ENCODE assay signal across 33 cellular contexts in the genomic region with DNA sequence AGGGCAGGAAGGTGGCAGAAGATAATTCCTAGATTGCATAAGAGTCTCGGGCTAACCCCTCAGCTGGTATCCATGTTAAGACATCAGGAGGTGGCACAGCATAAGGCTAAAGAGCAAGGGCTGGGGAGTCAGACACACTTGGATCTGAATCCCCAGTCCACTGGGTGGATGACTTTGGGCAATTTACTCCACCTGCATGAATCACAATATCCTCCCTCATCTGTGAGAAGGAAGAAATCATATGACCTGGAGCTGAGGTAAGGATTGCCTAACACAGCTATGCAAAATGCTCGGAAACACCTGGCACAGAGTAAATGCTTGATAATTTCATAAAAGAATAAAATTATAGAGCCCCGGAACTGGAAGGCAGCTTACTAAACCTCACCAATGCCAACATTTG.
DNase-seq lines count a peak whose midpoint lies in the region; ATAC-seq and TF ChIP-seq lines count a peak whose summit lies in the region.
"Had no signal": no experiment of that assay in that cellular context is flagged by ENCODE, and none has a peak within 500 bp of the region (broad histone marks: within the 10 kb centered on the region; RNA-seq: fewer than 3 reads in every experiment).

No MANE protein-coding gene starts in this region.

- H3K27ac ChIP-seq in neural progenitor cell = no peak overlapping the region
- H3K27ac ChIP-seq: C4-2B, neutrophil, prostate gland, tibial nerve had no signal

- peaks cover 22% of the 10 kb centered on the region for H3K4me1 Mint-ChIP-seq in neural progenitor cell
- H3K4me1 Mint-ChIP-seq: central memory CD8-positive, alpha-beta T cell; naive B cell; T-helper 17 cell had no signal

- H3K4me3 Mint-ChIP-seq in neural progenitor cell = no peak overlapping the region
- H3K4me3 Mint-ChIP-seq: activated CD4-positive, alpha-beta memory T cell treated with anti-CD3 and anti-CD28 coated beads for 36 hours; activated T-cell treated with anti-CD3 and anti-CD28 coated beads, Interleukin-2, amount 50 U/mL, for 72 hours; central memory CD8-positive, alpha-beta T cell; endodermal cell; H9; mesothelial cell of epicardium; naive B cell; T-helper 17 cell had no signal

- peak; percentile 65 to 96 for ATAC-seq in left cardiac atrium
- ATAC-seq in Right ventricle myocardium inferior = no peak
- peak; percentile 99 for ATAC-seq in esophagus mucosa
- no peak for ATAC-seq in HG03460 (IDR thresholded peaks at IDR 0.05; ENCODE audit: unreplicated experiment)
- no peak for ATAC-seq in HG03175 (IDR thresholded peaks at IDR 0.05; ENCODE audit: unreplicated experiment)
- ATAC-seq: activated CD4-positive, CD25-positive, alpha-beta regulatory T cell treated with anti-CD3 and anti-CD28 coated beads, Interleukin-2, amount 50 U/mL, for 24 hours; activated T-cell treated with anti-CD3 and anti-CD28 coated beads, Interleukin-2, amount 50 U/mL, for 72 hours; left ventricle myocardium superior; sciatic nerve; T-helper 17 cell had no signal

- H4K20me1 ChIP-seq in neural progenitor cell (ENCODE audit: low read depth) = no peaks in the 10 kb centered on the region

- peaks cover 6% of the 10 kb centered on the region for H3K9me3 Mint-ChIP-seq in neural progenitor cell
- H3K9me3 Mint-ChIP-seq: endodermal cell, H9, mesothelial cell of epicardium had no signal

- no peak overlapping the region for H2AFZ ChIP-seq in neural progenitor cell (replicated peaks)

- H3K27ac Mint-ChIP-seq in neural progenitor cell = peak overlapping the region; percentile 48
- H3K27ac Mint-ChIP-seq: activated CD4-positive, alpha-beta memory T cell treated with anti-CD3 and anti-CD28 coated beads for 36 hours; activated T-cell treated with anti-CD3 and anti-CD28 coated beads, Interleukin-2, amount 50 U/mL, for 72 hours; endodermal cell; mesothelial cell of epicardium; naive B cell; T-helper 17 cell had no signal

- no peaks in the 10 kb centered on the region for H3K36me3 Mint-ChIP-seq in neural progenitor cell
- H3K36me3 Mint-ChIP-seq: activated CD4-positive, alpha-beta memory T cell treated with anti-CD3 and anti-CD28 coated beads for 36 hours; mesothelial cell of epicardium; naive B cell had no signal

- intact Hi-C loops in left cardiac atrium (cut with DNase I) = no loop called here
- intact Hi-C loops in Right ventricle myocardium inferior (cut with DNase I) = no loop called here

- peaks cover 28% of the 10 kb centered on the region for H3K4me1 ChIP-seq in neural progenitor cell
- H3K4me1 ChIP-seq: prostate gland, tibial nerve had no signal

- H3K79me2 ChIP-seq in neural progenitor cell (ENCODE audit: low read depth) = no peaks in the 10 kb centered on the region

- H3K4me3 ChIP-seq in neural progenitor cell = no peak overlapping the region
- H3K4me3 ChIP-seq: prostate gland, tibial nerve had no signal

- no peaks in the 10 kb centered on the region for H3K36me3 ChIP-seq in neural progenitor cell
- H3K36me3 ChIP-seq: neutrophil, prostate gland, tibial nerve had no signal

- H3K27me3 Mint-ChIP-seq in neural progenitor cell (ENCODE audit: insufficient read depth, low read depth) = peaks cover 6% of the 10 kb centered on the region
- H3K27me3 Mint-ChIP-seq: activated CD4-positive, alpha-beta memory T cell treated with anti-CD3 and anti-CD28 coated beads for 36 hours; central memory CD8-positive, alpha-beta T cell; naive B cell; T-helper 17 cell had no signal

- no peaks in the 10 kb centered on the region for H3K27me3 ChIP-seq in neural progenitor cell
- H3K27me3 ChIP-seq: neutrophil, tibial nerve had no signal

- H3K9ac ChIP-seq in neural progenitor cell = no peak overlapping the region

- DNase-seq in left cardiac atrium (no peak), Right ventricle myocardium inferior (ENCODE audit: missing footprints) (no peak), neural progenitor cell (ENCODE audit: low spot score) (no peak), RKO (ENCODE audit: low spot score) (no peak)
- DNase-seq in activated CD4-positive, alpha-beta T cell treated with anti-CD3 and anti-CD28 coated beads for 4 hours = no peak
- DNase-seq: 8988T; activated CD4-positive, alpha-beta memory T cell treated with anti-CD3 and anti-CD28 coated beads for 36 hours; activated T-cell treated with anti-CD3 and anti-CD28 coated beads, Interleukin-2, amount 50 U/mL, for 72 hours; dermis blood vessel endothelial cell; DMS79; endodermal cell; H9; hypothalamus; left ventricle myocardium superior; naive B cell; NCI-H1694 treated with DMSO at 0.1 percent for 48 hours; NCI-H2171; NCI-H510A treated with DMSO at 0.1 percent for 48 hours; OCI-M1; SHP77; stimulated activated CD4-positive, alpha-beta T cell treated with anti-CD3 and anti-CD28 coated beads, Interleukin-4, amount 100 ng/mL, for 1 hour; T-helper 17 cell had no signal

- H3K9me3 ChIP-seq in neural progenitor cell (ENCODE audit: low read depth) = no peaks in the 10 kb centered on the region
- H3K9me3 ChIP-seq: neutrophil, prostate gland, tibial nerve had no signal

- no peak for TF ChIP-seq CTCF in neural progenitor cell (IDR thresholded peaks at IDR 0.05)

- H3K4me2 ChIP-seq in neural progenitor cell = no peak overlapping the region

- H3F3A ChIP-seq in neural progenitor cell (ENCODE audit: low read depth) = peaks cover 16% of the 10 kb centered on the region

Comparison
In these comparisons a context has a peak if more than half of its experiments do, and no peak if none do; other contexts are left out.
1. ATAC-seq: peak in left cardiac atrium (2 of 2) and esophagus mucosa (single experiment); none in Right ventricle myocardium inferior (single experiment), HG03460 (single experiment) and HG03175 (single experiment).